ENCODE assay signal across 8 cellular contexts in genomic region chr2:159755788-159756187, GRCh38.
DNase-seq lines count a peak whose midpoint lies in the region; ATAC-seq and TF ChIP-seq lines count a peak whose summit lies in the region.

No MANE protein-coding gene starts in this region.

- peak; percentile 79 for ATAC-seq in SK-N-SH treated with all-trans-retinoic acid at 6 μM for 48 hours

- peak; percentile 32 for TF ChIP-seq CTCF in GM12864 (IDR thresholded peaks at IDR 0.05; ENCODE audit: low read depth, low read length, missing control alignments)

- DNase-seq in AG20443 (ENCODE audit: low spot score) = peak; percentile 19
- no peak for DNase-seq in GM12864 (ENCODE audit: low read depth)
- DNase-seq in iris pigment epithelial cell (ENCODE audit: low read depth) = peak; percentile 67
- no peak for DNase-seq in stimulated activated CD8-positive, alpha-beta memory T cell treated with anti-CD3 and anti-CD28 coated beads, Interleukin-4, amount 100 ng/mL, for 48 hours
- no peak for DNase-seq in NCI-H1092 (lab: John Stamatoyannopoulos, UW)
- no peak for DNase-seq in DMS153 (lab: John Stamatoyannopoulos, UW)
- DNase-seq in retina = no peak

- H3K4me3 ChIP-seq in GM12864 (ENCODE audit: low read depth, low read length) = no peak overlapping the region

TF ChIP-seq in SK-N-SH treated with all-trans-retinoic acid at 6 μM for 48 hours, 23 proteins besides CTCF, POLR2A, EP300 and RAD21:
- TF ChIP-seq PPARA (CRISPR knock-in tag; IDR thresholded peaks at IDR 0.05; ENCODE audit: borderline replicate concordance) = no peak
- TF ChIP-seq ZFP30 (CRISPR knock-in tag; IDR thresholded peaks at IDR 0.05) = no peak
- no peak for TF ChIP-seq CSDC2 (CRISPR knock-in tag; IDR thresholded peaks at IDR 0.05)

Comparison
In these comparisons a context has a peak if more than half of its experiments do, and no peak if none do; other contexts are left out.
1. DNase-seq: peak in AG20443 (single experiment) and iris pigment epithelial cell (single experiment); none in GM12864 (single experiment), stimulated activated CD8-positive, alpha-beta memory T cell treated with anti-CD3 and anti-CD28 coated beads, Interleukin-4, amount 100 ng/mL, for 48 hours (single experiment), NCI-H1092 (single experiment), DMS153 (single experiment) and retina (single experiment).